In genomic region chr17:62737513-62737912, GRCh38 we compare ENCODE assay signal across 19 cellular contexts.
DNase-seq lines count a peak whose midpoint lies in the region; ATAC-seq and TF ChIP-seq lines count a peak whose summit lies in the region.
"Had no signal": no experiment of that assay in that cellular context is flagged by ENCODE, and none has a peak within 500 bp of the region (broad histone marks: within the 10 kb centered on the region; RNA-seq: fewer than 3 reads in every experiment).

No MANE protein-coding gene starts in this region.

- H3K9me3 Mint-ChIP-seq in stimulated activated naive CD8-positive, alpha-beta T cell treated with anti-CD3 and anti-CD28 coated beads, Interleukin-15, amount 100 ng/mL, for 72 hours, result no peaks in the 10 kb centered on the region
- H3K9me3 Mint-ChIP-seq: naive thymus-derived CD4-positive, alpha-beta T cell had no signal

- peak; percentile 52 for ATAC-seq in stimulated activated naive CD8-positive, alpha-beta T cell treated with anti-CD3 and anti-CD28 coated beads, Interleukin-15, amount 100 ng/mL, for 72 hours
- ATAC-seq in HG03571 (IDR thresholded peaks at IDR 0.05; ENCODE audit: unreplicated experiment), result no peak
- ATAC-seq: heart left ventricle; HepG2; naive thymus-derived CD4-positive, alpha-beta T cell; pancreas; PC-3; sciatic nerve had no signal

- no peak for TF ChIP-seq CTCF in GM20000 (IDR thresholded peaks at IDR 0.05; ENCODE audit: extremely low read depth, missing control alignments)

- H3K4me1 Mint-ChIP-seq in stimulated activated naive CD8-positive, alpha-beta T cell treated with anti-CD3 and anti-CD28 coated beads, Interleukin-15, amount 100 ng/mL, for 72 hours, result peaks cover 7% of the 10 kb centered on the region
- H3K4me1 Mint-ChIP-seq: B cell; naive thymus-derived CD4-positive, alpha-beta T cell had no signal

- DNase-seq in activated CD4-positive, alpha-beta T cell treated with anti-CD3 and anti-CD28 coated beads for 24 hours (ENCODE audit: low read depth in 2 of 2), result peak; percentile 17 to 22
- no peak for DNase-seq in activated CD4-positive, alpha-beta T cell treated with anti-CD3 and anti-CD28 coated beads for 1 hour
- DNase-seq in stimulated activated naive CD4-positive, alpha-beta T cell treated with Interleukin-2 at 50 U/mL for 16 hours (lab: John Stamatoyannopoulos, UW), result peak; percentile 47
- no peak for DNase-seq in stimulated activated naive CD4-positive, alpha-beta T cell (lab: John Stamatoyannopoulos, UW)
- DNase-seq in foreskin melanocyte, result peak; percentile 58
- DNase-seq in stimulated activated naive CD8-positive, alpha-beta T cell treated with anti-CD3 and anti-CD28 coated beads, Interleukin-15, amount 100 ng/mL, for 72 hours, result no peak
- no peak for DNase-seq in GM20000 (ENCODE audit: low spot score)
- DNase-seq: effector memory CD4-positive, alpha-beta T cell; heart left ventricle; naive thymus-derived CD4-positive, alpha-beta T cell; NCI-H146; NCI-H82; pancreas; PC-3; transverse colon had no signal

- H3K27me3 Mint-ChIP-seq in stimulated activated naive CD8-positive, alpha-beta T cell treated with anti-CD3 and anti-CD28 coated beads, Interleukin-15, amount 100 ng/mL, for 72 hours, result peaks cover 37% of the 10 kb centered on the region

- no peak overlapping the region for H3K4me3 Mint-ChIP-seq in stimulated activated naive CD8-positive, alpha-beta T cell treated with anti-CD3 and anti-CD28 coated beads, Interleukin-15, amount 100 ng/mL, for 72 hours
- H3K4me3 Mint-ChIP-seq: B cell; naive thymus-derived CD4-positive, alpha-beta T cell had no signal

- no peak overlapping the region for H3K27ac Mint-ChIP-seq in stimulated activated naive CD8-positive, alpha-beta T cell treated with anti-CD3 and anti-CD28 coated beads, Interleukin-15, amount 100 ng/mL, for 72 hours
- H3K27ac Mint-ChIP-seq: B cell; naive thymus-derived CD4-positive, alpha-beta T cell had no signal

Comparison
In these comparisons a context has a peak if more than half of its experiments do, and no peak if none do; other contexts are left out.
1. DNase-seq: peak in activated CD4-positive, alpha-beta T cell treated with anti-CD3 and anti-CD28 coated beads for 24 hours (2 of 2), stimulated activated naive CD4-positive, alpha-beta T cell treated with Interleukin-2 at 50 U/mL for 16 hours (single experiment) and foreskin melanocyte (single experiment); none in activated CD4-positive, alpha-beta T cell treated with anti-CD3 and anti-CD28 coated beads for 1 hour (single experiment), stimulated activated naive CD4-positive, alpha-beta T cell (0 of 6), stimulated activated naive CD8-positive, alpha-beta T cell treated with anti-CD3 and anti-CD28 coated beads, Interleukin-15, amount 100 ng/mL, for 72 hours (0 of 2) and GM20000 (single experiment).